ENCODE assay signal across 16 cellular contexts in the genomic region with DNA sequence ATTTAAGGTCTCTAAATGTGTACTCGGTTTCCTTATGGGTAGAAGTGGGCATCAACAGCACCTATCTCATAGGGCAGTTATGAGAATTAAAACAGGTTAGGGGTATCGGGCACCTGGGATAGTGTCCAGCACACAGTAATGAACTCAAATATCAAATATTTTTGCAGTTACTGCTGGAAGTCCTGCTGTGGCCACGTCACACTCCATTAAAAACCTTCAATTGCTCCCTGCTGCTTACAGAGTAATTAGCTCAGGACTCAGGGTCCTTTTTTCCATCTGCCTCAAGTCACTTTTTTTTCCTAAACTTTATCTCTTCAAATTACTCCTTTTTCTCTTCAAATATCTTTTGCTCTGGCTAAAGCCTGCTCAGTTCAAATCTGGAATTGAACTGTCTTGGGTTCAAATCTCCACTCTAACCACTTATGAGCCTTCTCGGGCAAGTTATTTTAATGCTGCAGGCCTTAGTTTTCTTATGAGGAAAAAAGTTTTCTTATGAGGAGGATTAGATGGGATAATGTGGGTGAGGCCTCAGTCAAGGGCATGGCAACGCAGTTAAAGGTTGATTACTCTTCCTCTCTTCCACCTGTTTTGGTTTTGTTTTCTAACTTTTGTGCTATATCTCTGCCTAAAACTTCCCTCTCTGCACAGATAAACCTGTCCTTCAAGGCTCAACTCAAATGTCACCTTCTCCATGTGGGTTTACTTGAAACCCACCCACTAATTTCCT. TPM values are rescaled to one million over a fixed set of nuclear protein-coding genes. Genes with fewer than 3 reads are reported as not detected.
DNase-seq lines count a peak whose midpoint lies in the region; ATAC-seq and TF ChIP-seq lines count a peak whose summit lies in the region.
"Had no signal": no experiment of that assay in that cellular context is flagged by ENCODE, and none has a peak within 500 bp of the region (broad histone marks: within the 10 kb centered on the region; RNA-seq: fewer than 3 reads in every experiment).

No MANE protein-coding gene starts in this region.

- intact Hi-C loops in colonic mucosa (cut with DNase I) = no loop called here

- 86% methylated on average over 5 of the region's 5 CpGs for WGBS in smooth muscle cell (ENCODE audit: low lambda C conversion rate)

- H2AFZ ChIP-seq in DND-41 (ENCODE audit: low read depth, low read length) = no peak overlapping the region
- H2AFZ ChIP-seq in smooth muscle cell (ENCODE audit: low read depth) = no peak overlapping the region
- H2AFZ ChIP-seq: parathyroid adenoma had no signal

- H3K36me3 ChIP-seq in DND-41 (ENCODE audit: insufficient read depth, low read length) = no peaks in the 10 kb centered on the region
- H3K36me3 ChIP-seq in colonic mucosa = no peaks in the 10 kb centered on the region
- H3K36me3 ChIP-seq in smooth muscle cell (ENCODE audit: low read depth) = no peaks in the 10 kb centered on the region

- H3K27ac ChIP-seq in DND-41 (ENCODE audit: low read length) = peak overlapping the region; percentile 8; the same call in 1 of the 2 replicates
- peak overlapping the region; percentile 77 for H3K27ac ChIP-seq in colonic mucosa
- peak overlapping the region; percentile 75 for H3K27ac ChIP-seq in smooth muscle cell (ENCODE audit: low read depth)
- H3K27ac ChIP-seq: foreskin keratinocyte, parathyroid adenoma had no signal

- H3K27me3 ChIP-seq in DND-41 (ENCODE audit: insufficient read depth, low read length, poor library complexity) = no peaks in the 10 kb centered on the region
- no peaks in the 10 kb centered on the region for H3K27me3 ChIP-seq in colonic mucosa
- H3K27me3 ChIP-seq in smooth muscle cell (ENCODE audit: low read depth) = no peaks in the 10 kb centered on the region
- H3K27me3 ChIP-seq: foreskin keratinocyte had no signal

- H3K4me3 ChIP-seq in DND-41 (ENCODE audit: low read depth in 1 of 2, low read length in 2 of 2) (no peak overlapping the region), colonic mucosa (peak overlapping the region; percentile 24), smooth muscle cell (no peak overlapping the region)

- no peak for DNase-seq in DND-41
- peak; percentile 68 for DNase-seq in NCI-H146 treated with DMSO at 0.1 percent for 48 hours (lab: John Stamatoyannopoulos, UW; ENCODE audit: unreplicated experiment)
- DNase-seq in colonic mucosa = no peak
- DNase-seq in smooth muscle cell (lab: John Stamatoyannopoulos, UW; ENCODE audit: unreplicated experiment) = no peak
- no peak for DNase-seq in GM10266 (ENCODE audit: extremely low spot score)
- DNase-seq: activated T-cell treated with anti-CD3 and anti-CD28 coated beads, Interleukin-2, amount 50 U/mL, for 4 hours; CD4-positive, alpha-beta T cell; effector CD8-positive, alpha-beta T cell; foreskin keratinocyte; GF-D8; H7; T-helper 17 cell had no signal

- H3K79me2 ChIP-seq in DND-41 (ENCODE audit: insufficient read depth, low read length) (peaks cover 100% of the 10 kb centered on the region), smooth muscle cell (ENCODE audit: low read depth) (peaks cover 94% of the 10 kb centered on the region)

- H3K4me2 ChIP-seq in DND-41 (ENCODE audit: insufficient read depth, low read length) = no peak overlapping the region
- peak overlapping the region; percentile 24 for H3K4me2 ChIP-seq in smooth muscle cell

- H3K9ac ChIP-seq in DND-41 (ENCODE audit: low read depth, low read length) = no peak overlapping the region
- H3K9ac ChIP-seq in colonic mucosa (ENCODE audit: low read depth in 2 of 2, low read length in 2 of 2) = peak overlapping the region in 1 of 2 donors; percentile 22
- H3K9ac ChIP-seq in smooth muscle cell (ENCODE audit: low read depth) = no peak overlapping the region
- H3K9ac ChIP-seq: parathyroid adenoma had no signal

- H3K9me3 ChIP-seq in DND-41 (ENCODE audit: insufficient read depth, low read length, severe bottlenecking) = no peaks in the 10 kb centered on the region
- no peaks in the 10 kb centered on the region for H3K9me3 ChIP-seq in colonic mucosa
- H3K9me3 ChIP-seq in smooth muscle cell (replicated peaks; ENCODE audit: low read depth) = no peaks in the 10 kb centered on the region

- TF ChIP-seq CTCF in DND-41 (IDR thresholded peaks at IDR 0.05; ENCODE audit: borderline replicate concordance, extremely low read depth, low read length, poor library complexity, severe bottlenecking) (no peak), colonic mucosa (IDR thresholded peaks at IDR 0.05) (no peak), smooth muscle cell (IDR thresholded peaks at IDR 0.05; ENCODE audit: borderline replicate concordance, insufficient read depth, poor library complexity, severe bottlenecking) (no peak), GM10266 (IDR thresholded peaks at IDR 0.05; ENCODE audit: control insufficient read depth, insufficient read depth, low read depth, missing control alignments) (no peak)

- peaks cover 73% of the 10 kb centered on the region for H4K20me1 ChIP-seq in DND-41 (ENCODE audit: insufficient read depth, low read length)
- H4K20me1 ChIP-seq in smooth muscle cell (ENCODE audit: low read depth) = peaks cover 99% of the 10 kb centered on the region

- ATAC-seq in DND-41 (ENCODE audit: insufficient read depth, low read depth) (no peak), HG03571 (IDR thresholded peaks at IDR 0.05; ENCODE audit: unreplicated experiment) (no peak), HG02840 (IDR thresholded peaks at IDR 0.05; ENCODE audit: low FRiP score, unreplicated experiment) (no peak), HG02870 (IDR thresholded peaks at IDR 0.05; ENCODE audit: unreplicated experiment) (no peak)
- ATAC-seq: activated T-cell treated with anti-CD3 and anti-CD28 coated beads, Interleukin-2, amount 50 U/mL, for 4 hours; foreskin keratinocyte; T-helper 17 cell had no signal

- H3K4me1 ChIP-seq in DND-41 (ENCODE audit: insufficient read depth, low read length) (peaks cover 13% of the 10 kb centered on the region; the same call in 1 of the 2 replicates), colonic mucosa (peaks cover 17% of the 10 kb centered on the region), smooth muscle cell (ENCODE audit: low read depth) (peaks cover 8% of the 10 kb centered on the region)

- H3F3A ChIP-seq in smooth muscle cell (ENCODE audit: low read depth) = peaks cover 8% of the 10 kb centered on the region

RNA-seq across cellular contexts. Expression of a gene that starts 36.6 kb away (rescaled TPM):
- total RNA-seq in colonic mucosa (10 to 100 TPM; 36.9 to 47.8 TPM), smooth muscle cell (18.3 and 21.3 TPM in 2 replicates)
- 23.0 and 23.7 TPM in 2 replicates for polyA plus RNA-seq in smooth muscle cell

Comparison
In these comparisons a context has a peak if more than half of its experiments do, and no peak if none do; other contexts are left out.
1. H3K27ac ChIP-seq: peak in every context shown above with its lines; median percentile 77 in colonic mucosa; 75 in smooth muscle cell; 8 in DND-41.